ENCODE assay signal across 14 cellular contexts in genomic region chr13:102970542-102970941, GRCh38.
DNase-seq lines count a peak whose midpoint lies in the region; ATAC-seq and TF ChIP-seq lines count a peak whose summit lies in the region.
"Had no signal": no experiment of that assay in that cellular context is flagged by ENCODE, and none has a peak within 500 bp of the region (broad histone marks: within the 10 kb centered on the region; RNA-seq: fewer than 3 reads in every experiment).

No MANE protein-coding gene starts in this region.

- no peak overlapping the region for H3K27ac ChIP-seq in SJCRH30
- H3K27ac ChIP-seq: right atrium auricular region had no signal

- DNase-seq in GM12865 (ENCODE audit: low read depth) = peak; percentile 93
- no peak for DNase-seq in T-helper 1 cell
- DNase-seq in cerebellar nuclear complex (lab: John Stamatoyannopoulos, UW) = no peak
- no peak for DNase-seq in SJCRH30
- DNase-seq in GOT3 (lab: John Stamatoyannopoulos, UW) = no peak
- DNase-seq: activated CD4-positive, alpha-beta T cell treated with anti-CD3 and anti-CD28 coated beads, Interleukin-2, amount 10 ng/mL, durations not matched to agents 7 days and 5 days; GF-D8; mesendoderm; NCI-H1694; SHP77 treated with DMSO at 0.1 percent for 48 hours had no signal

- no peaks in the 10 kb centered on the region for H3K27me3 ChIP-seq in SJCRH30
- H3K27me3 ChIP-seq: right atrium auricular region had no signal

- ATAC-seq in GM19328 (IDR thresholded peaks at IDR 0.05; ENCODE audit: unreplicated experiment) = peak; percentile 88
- ATAC-seq in HG02759 (IDR thresholded peaks at IDR 0.05; ENCODE audit: unreplicated experiment) = peak; percentile 93
- ATAC-seq in HG03457 (IDR thresholded peaks at IDR 0.05; ENCODE audit: unreplicated experiment) = peak; percentile 96

- H3K4me3 ChIP-seq in GM12865 (ENCODE audit: low read depth, low read length) (no peak overlapping the region), SJCRH30 (no peak overlapping the region)
- H3K4me3 ChIP-seq: right atrium auricular region had no signal

- H3K4me1 ChIP-seq in SJCRH30 = no peaks in the 10 kb centered on the region
- H3K4me1 ChIP-seq: right atrium auricular region had no signal

- no peaks in the 10 kb centered on the region for H3K36me3 ChIP-seq in SJCRH30
- H3K36me3 ChIP-seq: right atrium auricular region had no signal

- no peaks in the 10 kb centered on the region for H3K9me3 ChIP-seq in SJCRH30 (replicated peaks)
- H3K9me3 ChIP-seq: right atrium auricular region had no signal

- no peak for TF ChIP-seq CTCF in GM12865 (IDR thresholded peaks at IDR 0.05; ENCODE audit: insufficient read depth, low read depth, low read length, missing control alignments)
